30 cellular contexts compared by ENCODE assay signal in the genomic region with DNA sequence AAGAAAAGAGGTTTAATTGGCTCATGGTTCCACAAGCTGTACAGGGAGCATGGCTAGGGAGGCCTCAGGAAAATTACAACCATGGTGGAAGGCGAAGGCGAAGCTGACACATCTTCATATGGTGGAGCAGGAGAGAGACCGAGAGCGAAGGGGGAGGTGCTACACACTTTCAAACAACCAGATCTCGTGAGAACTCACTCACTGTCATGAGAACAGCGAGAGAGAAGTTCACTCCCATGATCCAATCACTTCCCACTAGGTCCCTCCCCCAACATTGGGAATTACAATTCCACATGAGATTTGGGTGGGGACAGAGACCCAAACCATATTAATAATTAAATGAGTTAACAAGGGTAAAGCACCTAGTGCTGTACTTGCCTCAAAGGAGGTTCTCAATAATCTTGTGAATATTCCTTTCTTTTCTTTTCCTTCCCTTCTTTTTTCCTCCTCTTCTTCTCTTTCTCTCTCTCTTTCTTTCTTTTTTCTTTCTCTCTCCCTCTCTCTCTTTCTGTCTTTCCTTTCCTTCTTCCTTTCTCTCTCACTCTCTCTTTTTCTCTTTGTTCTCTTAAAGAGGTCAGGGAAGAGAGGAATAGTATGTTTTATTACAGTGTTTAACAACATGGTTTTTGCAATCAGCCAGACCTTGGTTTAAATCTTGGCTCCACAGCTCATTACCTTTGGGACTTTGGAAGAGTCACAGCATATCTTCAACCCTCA. TPM values are rescaled to one million over a fixed set of nuclear protein-coding genes. Genes with fewer than 3 reads are reported as not detected.
"Had no signal": no experiment of that assay in that cellular context is flagged by ENCODE, and none has a peak within 500 bp of the region (broad histone marks: within the 10 kb centered on the region; RNA-seq: fewer than 3 reads in every experiment).

No MANE protein-coding gene starts in this region.

- FAIRE-seq: keratinocyte had no signal

- H3K4me3 Mint-ChIP-seq: activated T-helper 17 cell treated with anti-CD3 and anti-CD28 coated beads, Interleukin-2, amount 50 U/mL, for 72 hours; brain; mesothelial cell of epicardium; nephron progenitor cell; type B pancreatic cell had no signal

- DNase-seq: activated CD4-positive, alpha-beta T cell treated with anti-CD3 and anti-CD28 coated beads for 1 hour; activated CD4-positive, alpha-beta T cell treated with anti-CD3 and anti-CD28 coated beads, Interleukin-2, amount 50 U/mL, for 48 hours; activated CD8-positive, alpha-beta memory T cell treated with anti-CD3 and anti-CD28 coated beads for 24 hours; activated gamma-delta T cell treated with Interleukin-2 at 50 U/mL for 16 hours; activated naive CD4-positive, alpha-beta T cell treated with anti-CD3 and anti-CD28 coated beads, Interleukin-2, amount 50 U/mL, for 16 hours; activated T-cell treated with anti-CD3 and anti-CD28 coated beads, Interleukin-2, amount 50 U/mL, for 1 hour; adrenal gland; aorta; cerebellar nuclear complex; colonic mucosa; effector memory CD4-positive, alpha-beta T cell; gastrocnemius medialis; glutamatergic neuron; left cardiac atrium; naive B cell; nephron progenitor cell; stimulated activated CD4-positive, alpha-beta T cell treated with anti-CD3 and anti-CD28 coated beads, Interleukin-1b, Interleukin-23, amount 100 ng/mL, for 48 hours; T-helper 2 cell; uterus had no signal

- H3K27ac ChIP-seq: adrenal gland, cardiac muscle cell, colonic mucosa, gastrocnemius medialis, hepatocyte, neutrophil, skin epidermis, uterus had no signal

- H3K27me3 ChIP-seq: adrenal gland, colonic mucosa, gastrocnemius medialis, hepatocyte, uterus had no signal

- H3K4me3 ChIP-seq: adrenal gland, cardiac muscle cell, colonic mucosa, gastrocnemius medialis, hepatocyte, skin epidermis, uterus had no signal

- ATAC-seq: gastrocnemius medialis, left cardiac atrium, sciatic nerve had no signal

- H3K9me3 ChIP-seq: adrenal gland, colonic mucosa, gastrocnemius medialis, neutrophil, uterus had no signal

- H3K9me3 Mint-ChIP-seq: activated T-helper 17 cell treated with anti-CD3 and anti-CD28 coated beads, Interleukin-2, amount 50 U/mL, for 72 hours; brain; naive B cell; nephron progenitor cell; type B pancreatic cell had no signal

- H3K4me1 ChIP-seq: colonic mucosa, gastrocnemius medialis, uterus had no signal

- H3K27ac Mint-ChIP-seq: activated T-helper 17 cell treated with anti-CD3 and anti-CD28 coated beads, Interleukin-2, amount 50 U/mL, for 72 hours; brain; nephron progenitor cell; progenitor cell of endocrine pancreas; type B pancreatic cell had no signal

- H3K36me3 ChIP-seq: adrenal gland, cardiac muscle cell, colonic mucosa, gastrocnemius medialis, neutrophil, uterus had no signal

- H3K36me3 Mint-ChIP-seq: brain, mesothelial cell of epicardium, type B pancreatic cell had no signal

RNA-seq across cellular contexts. Expression of a gene that starts 29.0 kb away (rescaled TPM):
- total RNA-seq: cardiac muscle cell, gastrocnemius medialis had no signal
- polyA plus RNA-seq: cardiac muscle cell had no signal
